Comparison of ENCODE assay signal across 28 cellular contexts in the genomic region with DNA sequence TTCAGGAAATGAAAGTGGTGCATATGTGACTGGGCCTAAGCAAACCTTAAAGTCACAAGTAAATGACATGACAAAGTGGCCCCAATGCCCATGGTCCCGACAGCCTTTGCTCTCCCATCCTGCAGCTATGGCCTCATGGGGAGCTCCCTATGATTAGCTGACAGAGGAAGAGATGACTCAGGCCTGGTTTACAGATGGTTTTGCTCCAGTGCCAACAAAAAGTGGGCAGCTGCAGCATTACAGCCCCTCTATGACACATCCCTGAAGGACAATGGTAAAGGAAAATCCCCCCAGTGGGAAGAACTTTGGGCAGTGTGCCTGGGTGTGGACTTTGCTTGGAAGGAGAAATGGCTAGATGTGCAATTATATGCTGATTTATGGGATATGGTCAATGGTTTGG.
DNase-seq lines count a peak whose midpoint lies in the region; TF ChIP-seq lines count a peak whose summit lies in the region.
"Had no signal": no experiment of that assay in that cellular context is flagged by ENCODE, and none has a peak within 500 bp of the region (broad histone marks: within the 10 kb centered on the region; RNA-seq: fewer than 3 reads in every experiment).

No MANE protein-coding gene starts in this region.

- no peak overlapping the region for H3K4me2 ChIP-seq in neural progenitor cell

- H3K4me1 Mint-ChIP-seq in MCF 10A (ENCODE audit: insufficient read depth, unreplicated experiment): no peaks in the 10 kb centered on the region
- no peaks in the 10 kb centered on the region for H3K4me1 Mint-ChIP-seq in neural progenitor cell
- H3K4me1 Mint-ChIP-seq: H9, immature natural killer cell had no signal

- H3K27me3 ChIP-seq in breast epithelium: no peaks in the 10 kb centered on the region
- H3K27me3 ChIP-seq in neural progenitor cell: no peaks in the 10 kb centered on the region
- H3K27me3 ChIP-seq: brain microvascular endothelial cell, left lung, testis had no signal

- TF ChIP-seq CTCF in MCF 10A (IDR thresholded peaks at IDR 0.05; ENCODE audit: unreplicated experiment) (no peak), breast epithelium (IDR thresholded peaks at IDR 0.05) (no peak), epithelial cell of esophagus (IDR thresholded peaks at IDR 0.05; ENCODE audit: insufficient read depth, low read depth, low read length, missing control alignments) (no peak), neural progenitor cell (IDR thresholded peaks at IDR 0.05) (no peak)

- intact Hi-C loops in MCF 10A (cut with micrococcal nuclease) (no loop called here), breast epithelium (cut with DNase I; ENCODE audit: low total_unique reads) (no loop called here)

- POLR2A ChIA-PET in MCF 10A (lab: Yijun Ruan, JAX): no interaction called here

- H3K36me3 ChIP-seq in breast epithelium (no peaks in the 10 kb centered on the region), neural progenitor cell (no peaks in the 10 kb centered on the region)
- H3K36me3 ChIP-seq: brain microvascular endothelial cell, left lung had no signal

- BruUV-seq in MCF 10A (replicated peaks; lab: Mats Ljungman, UMichigan): no TSS peak

- H3K27me3 Mint-ChIP-seq in MCF 10A (ENCODE audit: insufficient read depth, unreplicated experiment) (peaks cover 68% of the 10 kb centered on the region), neural progenitor cell (ENCODE audit: insufficient read depth, low read depth) (peaks cover 2% of the 10 kb centered on the region)

- CTCF ChIA-PET in MCF 10A (lab: Yijun Ruan, JAX): no interaction called here

- no peaks in the 10 kb centered on the region for H3K36me3 Mint-ChIP-seq in MCF 10A (ENCODE audit: insufficient read depth, unreplicated experiment)
- no peaks in the 10 kb centered on the region for H3K36me3 Mint-ChIP-seq in neural progenitor cell
- H3K36me3 Mint-ChIP-seq: immature natural killer cell had no signal

- H3K4me3 Mint-ChIP-seq in MCF 10A (ENCODE audit: unreplicated experiment) (no peak overlapping the region), neural progenitor cell (no peak overlapping the region)
- H3K4me3 Mint-ChIP-seq: CD4-positive, alpha-beta T cell; H9; immature natural killer cell had no signal

- no peak overlapping the region for H3K9ac ChIP-seq in neural progenitor cell

- no peak overlapping the region for H3K27ac Mint-ChIP-seq in MCF 10A (ENCODE audit: low read depth, unreplicated experiment)
- no peak overlapping the region for H3K27ac Mint-ChIP-seq in neural progenitor cell
- H3K27ac Mint-ChIP-seq: CD4-positive, alpha-beta T cell; H9; immature natural killer cell had no signal

- H3F3A ChIP-seq in neural progenitor cell (ENCODE audit: low read depth): no peaks in the 10 kb centered on the region

- H3K9me3 Mint-ChIP-seq in MCF 10A (ENCODE audit: unreplicated experiment): no peaks in the 10 kb centered on the region
- H3K9me3 Mint-ChIP-seq in neural progenitor cell: peaks cover 3% of the 10 kb centered on the region
- H3K9me3 Mint-ChIP-seq: CD4-positive, alpha-beta T cell had no signal

- no peaks in the 10 kb centered on the region for H3K79me2 ChIP-seq in neural progenitor cell (ENCODE audit: low read depth)

- no peaks in the 10 kb centered on the region for H4K20me1 ChIP-seq in neural progenitor cell (ENCODE audit: low read depth)

- H3K9me3 ChIP-seq in breast epithelium (peaks cover 0 to 4% of the 10 kb centered on the region in 2 donors), neural progenitor cell (ENCODE audit: low read depth) (no peaks in the 10 kb centered on the region)
- H3K9me3 ChIP-seq: testis had no signal

- TF ChIP-seq POLR2A in breast epithelium (IDR thresholded peaks at IDR 0.05): no peak

- DNase-seq in MCF 10A (ENCODE audit: unreplicated experiment): peak; percentile 36
- no peak for DNase-seq in breast epithelium (ENCODE audit: low spot score in 2 of 2)
- peak; percentile 26 for DNase-seq in T1000 (lab: John Stamatoyannopoulos, UW)
- peak; percentile 9 for DNase-seq in epithelial cell of esophagus (ENCODE audit: low read depth)
- DNase-seq in stromal cell of bone marrow (ENCODE audit: low read depth): peak; percentile 11
- DNase-seq in hepatic stellate cell (ENCODE audit: low spot score): no peak
- DNase-seq in MV-4-11 (lab: John Stamatoyannopoulos, UW): no peak
- no peak for DNase-seq in neural progenitor cell (ENCODE audit: low spot score)
- DNase-seq: 8988T; activated CD4-positive, alpha-beta T cell treated with anti-CD3 and anti-CD28 coated beads, Interleukin-2, amount 50 U/mL, for 4 hours; activated CD4-positive, CD25-positive, alpha-beta regulatory T cell; activated naive CD4-positive, alpha-beta T cell treated with Interleukin-2 at 50 U/mL for 16 hours; brain microvascular endothelial cell; CD4-positive, alpha-beta T cell; DMS 273 treated with DMSO at 0.1 percent for 48 hours; H9; immature natural killer cell; Kasumi-1; left lung; mesendoderm; NCI-H1048; NCI-H1694; NCI-H446 treated with DMSO at 0.1 percent for 48 hours; NCI-H82; right cardiac atrium; stimulated activated CD4-positive, alpha-beta T cell treated with anti-CD3 and anti-CD28 coated beads, Interleukin-2, amount 100 ng/mL, for 24 hours; stimulated activated naive CD8-positive, alpha-beta T cell treated with anti-CD3 and anti-CD28 coated beads, Interleukin-15, Interleukin-2, amounts not matched to agents 100 U/mL and 50 U/mL, for 24 hours; testis had no signal

- no peak overlapping the region for H2AFZ ChIP-seq in neural progenitor cell (replicated peaks)

- H3K27ac ChIP-seq in breast epithelium (no peak overlapping the region), neural progenitor cell (no peak overlapping the region)
- H3K27ac ChIP-seq: brain microvascular endothelial cell, left lung, testis had no signal

- no peaks in the 10 kb centered on the region for H3K4me1 ChIP-seq in breast epithelium
- H3K4me1 ChIP-seq in neural progenitor cell: no peaks in the 10 kb centered on the region
- H3K4me1 ChIP-seq: left lung, testis had no signal

- H3K4me3 ChIP-seq in breast epithelium (no peak overlapping the region), epithelial cell of esophagus (ENCODE audit: low read length) (no peak overlapping the region), neural progenitor cell (no peak overlapping the region)
- H3K4me3 ChIP-seq: left lung, testis had no signal

Comparison
In these comparisons a context has a peak if more than half of its experiments do, and no peak if none do; other contexts are left out.
1. DNase-seq: peak in MCF 10A (single experiment), T1000 (single experiment), epithelial cell of esophagus (single experiment) and stromal cell of bone marrow (single experiment); none in breast epithelium (0 of 2), hepatic stellate cell (single experiment), MV-4-11 (single experiment) and neural progenitor cell (single experiment).